Comparison of ENCODE assay signal across 26 cellular contexts in genomic region chr4:26183017-26183416, GRCh38.
A peak's percentile ranks its signal among the peaks of the same experiment; 100 is the strongest.
DNase-seq lines count a peak whose midpoint lies in the region; ATAC-seq and TF ChIP-seq lines count a peak whose summit lies in the region.
"Had no signal": no experiment of that assay in that cellular context is flagged by ENCODE, and none has a peak within 500 bp of the region (broad histone marks: within the 10 kb centered on the region; RNA-seq: fewer than 3 reads in every experiment).

No MANE protein-coding gene starts in this region.

- TF ChIP-seq EP300 in sigmoid colon (IDR thresholded peaks at IDR 0.05) = no peak

- POLR2A ChIA-PET in Panc1 (lab: Charles Lee) = interaction anchor here (0.6 kb wide), 1 partner anchor 401 kb away, joined by 3 read pairs; the partner anchor contains the start of gene TBC1D19

- H3K36me3 ChIP-seq in Panc1 (ENCODE audit: control insufficient read depth, insufficient read depth, low read length) (no peaks in the 10 kb centered on the region), brain microvascular endothelial cell (replicated peaks) (no peaks in the 10 kb centered on the region), sigmoid colon (no peaks in the 10 kb centered on the region)
- H3K36me3 ChIP-seq: colonic mucosa, vagina had no signal

- H3K4me3 ChIP-seq in Panc1 (ENCODE audit: low read depth in 2 of 2, low read length in 2 of 2) = no peak overlapping the region
- H3K4me3 ChIP-seq in brain microvascular endothelial cell (ENCODE audit: low read depth, low read length) = no peak overlapping the region
- no peak overlapping the region for H3K4me3 ChIP-seq in sigmoid colon
- H3K4me3 ChIP-seq: body of pancreas, colonic mucosa, psoas muscle, skin epidermis, testis, vagina had no signal

- CTCF ChIA-PET in Panc1 (lab: Charles Lee) = no interaction called here

- TF ChIP-seq POLR2A in sigmoid colon (IDR thresholded peaks at IDR 0.05) = no peak

- TF ChIP-seq CTCF in Panc1 (IDR thresholded peaks at IDR 0.05) = no peak
- TF ChIP-seq CTCF in brain microvascular endothelial cell (IDR thresholded peaks at IDR 0.05; ENCODE audit: low read depth, low read length, missing control alignments) = no peak
- TF ChIP-seq CTCF in sigmoid colon (IDR thresholded peaks at IDR 0.05) = no peak

- no peaks in the 10 kb centered on the region for H3K27me3 ChIP-seq in Panc1 (ENCODE audit: control insufficient read depth, insufficient read depth, low read length)
- H3K27me3 ChIP-seq in brain microvascular endothelial cell (replicated peaks) = no peaks in the 10 kb centered on the region
- H3K27me3 ChIP-seq in sigmoid colon = no peaks in the 10 kb centered on the region
- H3K27me3 ChIP-seq: body of pancreas, colonic mucosa, testis, vagina had no signal

- intact Hi-C loops in Panc1 (cut with micrococcal nuclease; ENCODE audit: unreplicated experiment) (no loop called here), sigmoid colon (cut with DNase I) (no loop called here)

- H3K9me3 ChIP-seq in Panc1 (ENCODE audit: control insufficient read depth, insufficient read depth, low read depth, low read length) (no peaks in the 10 kb centered on the region), sigmoid colon (no peaks in the 10 kb centered on the region)
- H3K9me3 ChIP-seq: body of pancreas, colonic mucosa, psoas muscle, testis, vagina had no signal

- H3K4me1 ChIP-seq in Panc1 (ENCODE audit: control insufficient read depth, insufficient read depth, low read length) = no peaks in the 10 kb centered on the region
- no peaks in the 10 kb centered on the region for H3K4me1 ChIP-seq in sigmoid colon
- H3K4me1 ChIP-seq: body of pancreas, colonic mucosa, psoas muscle, testis, vagina had no signal

- DNase-seq in ELR (ENCODE audit: low read depth) (peak; percentile 81), Panc1 (ENCODE audit: low read depth, low spot score) (no peak), brain microvascular endothelial cell (peak; percentile 44), kidney tubule cell (ENCODE audit: low spot score) (peak; percentile 41), anterior cingulate cortex (lab: John Stamatoyannopoulos, UW) (no peak), sigmoid colon (no peak), dermis blood vessel endothelial cell (no peak)
- DNase-seq: activated CD4-positive, alpha-beta T cell treated with anti-CD3 and anti-CD28 coated beads for 48 hours; activated naive CD8-positive, alpha-beta T cell treated with anti-CD3 and anti-CD28 coated beads, Interleukin-2, amount 10 ng/mL, durations not matched to agents 7 days and 5 days; body of pancreas; CD4-positive, CD25-positive, alpha-beta regulatory T cell; colonic mucosa; GF-D8; hippocampal formation; Kasumi-1; NCI-H187; NCI-H748 treated with DMSO at 0.1 percent for 48 hours; psoas muscle; SHP77 treated with DMSO at 0.1 percent for 48 hours; stimulated activated CD4-positive, alpha-beta T cell treated with anti-CD3 and anti-CD28 coated beads, Interleukin-1b, Interleukin-23, amount 100 ng/mL, for 48 hours; T-helper 1 cell; testis had no signal

- H3K27ac ChIP-seq in Panc1 (ENCODE audit: low read length) = no peak overlapping the region
- H3K27ac ChIP-seq in brain microvascular endothelial cell = no peak overlapping the region
- no peak overlapping the region for H3K27ac ChIP-seq in sigmoid colon
- H3K27ac ChIP-seq: body of pancreas, colonic mucosa, psoas muscle, skin epidermis, testis, vagina had no signal

- ATAC-seq in Panc1 = 0 out of 2 replicates have a peak, but pooled peaks have one; percentile 63
- no peak for ATAC-seq in GM19463 (IDR thresholded peaks at IDR 0.05; ENCODE audit: unreplicated experiment)
- ATAC-seq: body of pancreas; psoas muscle; stimulated activated memory B cell treated with anti-CD40 and anti-IgM and Interleukin-4, amounts not matched to agents 10 μg/mL and 1 μg/mL and 100 μg/mL, for 72 hours had no signal

- WGBS in sigmoid colon, 2 donors = 85 to 89% methylated on average over 5 of the region's 5 CpGs

- no TSS peak for BruUV-seq in Panc1 (replicated peaks; lab: Mats Ljungman, UMichigan)

- in situ Hi-C loops in Panc1 (cut with HindIII; ENCODE audit: low pct_unique_long_range_greater_than_20kb, low sequenced_read_pairs) = no loop called here
- in situ Hi-C loops in brain microvascular endothelial cell (cut with HindIII; ENCODE audit: low pct_ligation_motif_present, low sequenced_read_pairs) = no loop called here

Comparison
In these comparisons a context has a peak if more than half of its experiments do, and no peak if none do; other contexts are left out.
1. DNase-seq: peak in ELR (single experiment), brain microvascular endothelial cell (single experiment) and kidney tubule cell (single experiment); none in Panc1 (single experiment), anterior cingulate cortex (0 of 58), sigmoid colon (single experiment) and dermis blood vessel endothelial cell (single experiment).